ENCODE assay signal across 1 cellular context in the genomic region with DNA sequence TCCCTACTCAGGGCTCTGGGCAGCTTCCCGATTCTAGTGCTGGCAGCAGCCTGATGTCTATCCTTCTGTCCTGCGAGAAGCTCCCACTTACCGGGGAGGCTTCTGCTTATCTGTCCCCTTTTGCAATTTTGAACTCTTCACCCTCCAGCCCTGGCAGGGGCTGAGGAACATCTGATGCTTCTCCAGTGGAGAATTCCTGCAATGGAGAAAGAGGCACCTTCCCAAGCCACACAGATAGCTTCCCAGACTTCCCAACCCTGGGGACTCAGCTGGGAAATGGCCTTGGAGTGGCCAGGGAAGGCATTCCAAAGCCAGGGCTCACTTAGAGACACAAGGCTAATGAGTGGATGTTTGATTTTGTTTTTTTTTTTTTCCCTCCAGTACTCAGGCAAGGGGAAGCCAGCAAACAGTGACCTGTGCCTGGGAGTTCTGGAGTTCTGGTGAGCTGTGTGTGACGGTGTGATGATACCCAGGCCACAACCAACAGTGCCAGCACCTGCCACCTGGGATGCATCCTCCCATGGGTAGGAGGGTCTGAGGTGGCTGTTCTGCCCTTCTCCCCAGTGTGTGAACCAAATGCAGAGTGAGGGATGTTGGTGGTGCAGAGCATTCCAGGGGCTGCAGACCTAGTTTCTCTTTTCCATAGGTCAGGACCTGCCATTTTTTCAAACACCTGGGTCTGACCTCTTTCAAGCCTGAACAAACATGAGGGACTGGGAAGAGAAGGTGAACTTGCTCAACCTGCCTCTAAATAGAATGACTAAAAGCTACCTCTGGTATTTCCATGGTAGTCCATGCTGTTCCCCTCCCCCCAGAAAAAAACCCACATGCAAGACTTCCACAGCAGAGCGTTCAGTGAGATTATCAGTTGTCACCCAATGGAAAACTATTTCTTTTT.
A peak's percentile ranks its signal among the peaks of the same experiment; 100 is the strongest.
TF ChIP-seq lines count a peak whose summit lies in the region.

No MANE protein-coding gene starts in this region.

TF ChIP-seq in HepG2, 621 proteins besides CTCF, POLR2A, EP300 and RAD21 (continued from another document):
- TF ChIP-seq NR2F6 (IDR thresholded peaks at IDR 0.05): peak; percentile 43
- TF ChIP-seq NR2F6 (CRISPR knock-in tag; IDR thresholded peaks at IDR 0.05): peak; percentile 61
- no peak for TF ChIP-seq ZNF629 (CRISPR knock-in tag; conservative IDR thresholded peaks at IDR 0.05)
- TF ChIP-seq NR2F2 (IDR thresholded peaks at IDR 0.05; ENCODE audit: borderline replicate concordance, low read depth): peak; percentile 64; the same call in 1 of the 2 replicates
- no peak for TF ChIP-seq ZNF331 (CRISPR knock-in tag; IDR thresholded peaks at IDR 0.05)
- 0 out of 2 replicates have a peak, but pooled peaks have one; percentile 30 for TF ChIP-seq FOSL2 (CRISPR knock-in tag; IDR thresholded peaks at IDR 0.05)
- TF ChIP-seq, protein P1, sequence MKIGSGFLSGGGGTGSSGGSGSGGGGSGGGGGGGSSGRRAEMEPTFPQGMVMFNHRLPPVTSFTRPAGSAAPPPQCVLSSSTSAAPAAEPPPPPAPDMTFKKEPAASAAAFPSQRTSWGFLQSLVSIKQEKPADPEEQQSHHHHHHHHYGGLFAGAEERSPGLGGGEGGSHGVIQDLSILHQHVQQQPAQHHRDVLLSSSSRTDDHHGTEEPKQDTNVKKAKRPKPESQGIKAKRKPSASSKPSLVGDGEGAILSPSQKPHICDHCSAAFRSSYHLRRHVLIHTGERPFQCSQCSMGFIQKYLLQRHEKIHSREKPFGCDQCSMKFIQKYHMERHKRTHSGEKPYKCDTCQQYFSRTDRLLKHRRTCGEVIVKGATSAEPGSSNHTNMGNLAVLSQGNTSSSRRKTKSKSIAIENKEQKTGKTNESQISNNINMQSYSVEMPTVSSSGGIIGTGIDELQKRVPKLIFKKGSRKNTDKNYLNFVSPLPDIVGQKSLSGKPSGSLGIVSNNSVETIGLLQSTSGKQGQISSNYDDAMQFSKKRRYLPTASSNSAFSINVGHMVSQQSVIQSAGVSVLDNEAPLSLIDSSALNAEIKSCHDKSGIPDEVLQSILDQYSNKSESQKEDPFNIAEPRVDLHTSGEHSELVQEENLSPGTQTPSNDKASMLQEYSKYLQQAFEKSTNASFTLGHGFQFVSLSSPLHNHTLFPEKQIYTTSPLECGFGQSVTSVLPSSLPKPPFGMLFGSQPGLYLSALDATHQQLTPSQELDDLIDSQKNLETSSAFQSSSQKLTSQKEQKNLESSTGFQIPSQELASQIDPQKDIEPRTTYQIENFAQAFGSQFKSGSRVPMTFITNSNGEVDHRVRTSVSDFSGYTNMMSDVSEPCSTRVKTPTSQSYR (CRISPR knock-in tag; IDR thresholded peaks at IDR 0.05; ENCODE audit: borderline replicate concordance): peak; percentile 28; the same call in 1 of the 2 replicates
- peak; percentile 44; the same call in 1 of the 2 replicates for TF ChIP-seq ZNF3 (CRISPR knock-in tag; IDR thresholded peaks at IDR 0.05)
- TF ChIP-seq, protein P2, sequence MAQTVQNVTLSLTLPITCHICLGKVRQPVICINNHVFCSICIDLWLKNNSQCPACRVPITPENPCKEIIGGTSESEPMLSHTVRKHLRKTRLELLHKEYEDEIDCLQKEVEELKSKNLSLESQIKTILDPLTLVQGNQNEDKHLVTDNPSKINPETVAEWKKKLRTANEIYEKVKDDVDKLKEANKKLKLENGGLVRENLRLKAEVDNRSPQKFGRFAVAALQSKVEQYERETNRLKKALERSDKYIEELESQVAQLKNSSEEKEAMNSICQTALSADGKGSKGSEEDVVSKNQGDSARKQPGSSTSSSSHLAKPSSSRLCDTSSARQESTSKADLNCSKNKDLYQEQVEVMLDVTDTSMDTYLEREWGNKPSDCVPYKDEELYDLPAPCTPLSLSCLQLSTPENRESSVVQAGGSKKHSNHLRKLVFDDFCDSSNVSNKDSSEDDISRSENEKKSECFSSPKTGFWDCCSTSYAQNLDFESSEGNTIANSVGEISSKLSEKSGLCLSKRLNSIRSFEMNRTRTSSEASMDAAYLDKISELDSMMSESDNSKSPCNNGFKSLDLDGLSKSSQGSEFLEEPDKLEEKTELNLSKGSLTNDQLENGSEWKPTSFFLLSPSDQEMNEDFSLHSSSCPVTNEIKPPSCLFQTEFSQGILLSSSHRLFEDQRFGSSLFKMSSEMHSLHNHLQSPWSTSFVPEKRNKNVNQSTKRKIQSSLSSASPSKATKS (CRISPR knock-in tag; IDR thresholded peaks at IDR 0.05): no peak
- peak; percentile 22; the same call in 1 of the 2 replicates for TF ChIP-seq BCL6 (CRISPR knock-in tag; IDR thresholded peaks at IDR 0.05)
- TF ChIP-seq POGZ (CRISPR knock-in tag; IDR thresholded peaks at IDR 0.05): no peak
- TF ChIP-seq ZNF850 (CRISPR knock-in tag; conservative IDR thresholded peaks at IDR 0.05): no peak
